15 cellular contexts compared by ENCODE assay signal in the genomic region with DNA sequence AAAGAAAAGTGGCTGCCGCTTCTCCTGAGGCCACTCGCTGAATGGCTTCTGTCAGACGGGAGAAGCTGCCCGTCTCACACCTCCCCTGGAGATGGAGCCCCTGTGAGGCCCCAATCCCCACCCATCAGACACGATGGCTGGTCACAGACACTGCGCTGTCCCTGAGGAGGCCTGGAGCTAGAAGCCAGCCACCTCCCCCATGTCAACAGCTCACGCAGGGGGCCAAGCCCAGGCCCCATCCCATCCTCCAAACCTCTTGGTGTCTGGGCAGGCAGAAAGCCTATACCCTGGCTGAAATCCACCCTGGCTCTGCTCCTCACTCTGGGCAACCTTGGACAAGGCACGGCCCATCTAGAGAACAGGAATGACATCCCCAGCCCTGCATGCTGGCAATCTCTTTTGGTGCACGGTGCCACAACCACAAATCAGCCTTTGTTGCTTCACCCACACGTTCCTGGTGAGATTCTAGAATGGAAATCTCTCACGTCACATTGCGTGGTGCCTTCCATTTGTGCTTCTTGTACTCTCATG.
A peak's percentile ranks its signal among the peaks of the same experiment; 100 is the strongest.
DNase-seq lines count a peak whose midpoint lies in the region; ATAC-seq and TF ChIP-seq lines count a peak whose summit lies in the region.
"Had no signal": no experiment of that assay in that cellular context is flagged by ENCODE, and none has a peak within 500 bp of the region (broad histone marks: within the 10 kb centered on the region; RNA-seq: fewer than 3 reads in every experiment).

No MANE protein-coding gene starts in this region.

- peaks cover 9% of the 10 kb centered on the region for H3K9me3 Mint-ChIP-seq in natural killer cell treated with Interleukin-12 subunit alpha and Interleukin-12 subunit beta and Interleukin-15 and Interleukin-18, amount 100 ng/mL, for 72 hours
- H3K9me3 Mint-ChIP-seq in natural killer cell (no peaks in the 10 kb centered on the region), chondrocyte (ENCODE audit: low read depth) (no peaks in the 10 kb centered on the region)

- peaks cover 7 to 10% of the 10 kb centered on the region in 2 donors for H3K27me3 Mint-ChIP-seq in natural killer cell treated with Interleukin-12 subunit alpha and Interleukin-12 subunit beta and Interleukin-15 and Interleukin-18, amount 100 ng/mL, for 72 hours
- H3K27me3 Mint-ChIP-seq in natural killer cell (ENCODE audit: low read depth in 2 of 2) (no peaks in the 10 kb centered on the region), chondrocyte (ENCODE audit: low read depth) (no peaks in the 10 kb centered on the region)

- H3K27ac Mint-ChIP-seq in natural killer cell treated with Interleukin-12 subunit alpha and Interleukin-12 subunit beta and Interleukin-15 and Interleukin-18, amount 100 ng/mL, for 72 hours = no peak overlapping the region
- H3K27ac Mint-ChIP-seq in natural killer cell = no peak overlapping the region
- H3K27ac Mint-ChIP-seq in chondrocyte (ENCODE audit: unreplicated experiment) = no peak overlapping the region
- H3K27ac Mint-ChIP-seq: CD8-positive, alpha-beta memory T cell; H9 had no signal

- H3K4me1 Mint-ChIP-seq in natural killer cell treated with Interleukin-12 subunit alpha and Interleukin-12 subunit beta and Interleukin-15 and Interleukin-18, amount 100 ng/mL, for 72 hours (ENCODE audit: low read depth in 2 of 2) = no peaks in the 10 kb centered on the region
- no peaks in the 10 kb centered on the region for H3K4me1 Mint-ChIP-seq in natural killer cell
- no peaks in the 10 kb centered on the region for H3K4me1 Mint-ChIP-seq in chondrocyte (ENCODE audit: low read depth)
- H3K4me1 Mint-ChIP-seq: CD8-positive, alpha-beta memory T cell had no signal

- ATAC-seq in natural killer cell treated with Interleukin-12 subunit alpha and Interleukin-12 subunit beta and Interleukin-15 and Interleukin-18, amount 100 ng/mL, for 72 hours = no peak
- ATAC-seq in natural killer cell (no peak), HG02610 (IDR thresholded peaks at IDR 0.05; ENCODE audit: unreplicated experiment) (no peak)
- ATAC-seq: A549, HepG2 had no signal

- H3K4me3 Mint-ChIP-seq in natural killer cell treated with Interleukin-12 subunit alpha and Interleukin-12 subunit beta and Interleukin-15 and Interleukin-18, amount 100 ng/mL, for 72 hours = no peak overlapping the region
- no peak overlapping the region for H3K4me3 Mint-ChIP-seq in natural killer cell
- no peak overlapping the region for H3K4me3 Mint-ChIP-seq in chondrocyte (ENCODE audit: unreplicated experiment)
- H3K4me3 Mint-ChIP-seq: CD8-positive, alpha-beta memory T cell; H9 had no signal

- intact Hi-C loops in natural killer cell (cut with micrococcal nuclease) = no loop called here

- DNase-seq in natural killer cell treated with Interleukin-12 subunit alpha and Interleukin-12 subunit beta and Interleukin-15 and Interleukin-18, amount 100 ng/mL, for 72 hours (ENCODE audit: low spot score) = peak; percentile 1
- DNase-seq in natural killer cell = no peak
- peak; percentile 73 for DNase-seq in chondrocyte (ENCODE audit: low spot score)
- DNase-seq in putamen (ENCODE audit: low spot score) = peak; percentile 17
- DNase-seq in stimulated activated CD4-positive, alpha-beta T cell treated with anti-CD3 and anti-CD28 coated beads, Interleukin-12 subunit alpha, Interleukin-12 subunit beta, amount 100 ng/mL, for 4 hours = no peak
- DNase-seq: BE2C; Caco-2; CD8-positive, alpha-beta memory T cell; DND-41; GDM1; GOT3; H9 had no signal

- TF ChIP-seq CTCF in natural killer cell (IDR thresholded peaks at IDR 0.05) (no peak), chondrocyte (IDR thresholded peaks at IDR 0.05) (no peak)

- H3K36me3 Mint-ChIP-seq in natural killer cell treated with Interleukin-12 subunit alpha and Interleukin-12 subunit beta and Interleukin-15 and Interleukin-18, amount 100 ng/mL, for 72 hours = no peaks in the 10 kb centered on the region
- H3K36me3 Mint-ChIP-seq in natural killer cell (no peaks in the 10 kb centered on the region), chondrocyte (ENCODE audit: low read depth) (no peaks in the 10 kb centered on the region)
- H3K36me3 Mint-ChIP-seq: CD8-positive, alpha-beta memory T cell had no signal

Comparison
In these comparisons a context has a peak if more than half of its experiments do, and no peak if none do; other contexts are left out.
1. DNase-seq: peak in natural killer cell treated with Interleukin-12 subunit alpha and Interleukin-12 subunit beta and Interleukin-15 and Interleukin-18, amount 100 ng/mL, for 72 hours (single experiment), chondrocyte (single experiment) and putamen (single experiment); none in natural killer cell (single experiment) and stimulated activated CD4-positive, alpha-beta T cell treated with anti-CD3 and anti-CD28 coated beads, Interleukin-12 subunit alpha, Interleukin-12 subunit beta, amount 100 ng/mL, for 4 hours (single experiment).